ENCODE assay signal across 14 cellular contexts in genomic region chr15:62453979-62454378, GRCh38.
DNase-seq lines count a peak whose midpoint lies in the region; ATAC-seq and TF ChIP-seq lines count a peak whose summit lies in the region.
"Had no signal": no experiment of that assay in that cellular context is flagged by ENCODE, and none has a peak within 500 bp of the region (broad histone marks: within the 10 kb centered on the region; RNA-seq: fewer than 3 reads in every experiment).

No MANE protein-coding gene starts in this region.

- no peaks in the 10 kb centered on the region for H3K9me3 ChIP-seq in adipocyte (ENCODE audit: control insufficient read depth, low read length)
- no peaks in the 10 kb centered on the region for H3K9me3 ChIP-seq in left ventricle myocardium inferior (replicated peaks)
- H3K9me3 ChIP-seq in MG63, result no peaks in the 10 kb centered on the region

- H3K4me3 ChIP-seq in adipocyte (ENCODE audit: low read length), result peak overlapping the region; percentile 24
- H3K4me3 ChIP-seq in left ventricle myocardium inferior, result no peak overlapping the region
- no peak overlapping the region for H3K4me3 ChIP-seq in MG63

- H3K4me1 ChIP-seq in adipocyte (ENCODE audit: control insufficient read depth, insufficient read depth, low read length) (peaks cover 47% of the 10 kb centered on the region), left ventricle myocardium inferior (peaks cover 72% of the 10 kb centered on the region)

- peak overlapping the region; percentile 87 for H3K27ac ChIP-seq in left ventricle myocardium inferior (replicated peaks)

- H3K36me3 ChIP-seq in adipocyte (ENCODE audit: control insufficient read depth, insufficient read depth, low read length, severe bottlenecking) (peaks cover 7% of the 10 kb centered on the region), left ventricle myocardium inferior (no peaks in the 10 kb centered on the region), MG63 (no peaks in the 10 kb centered on the region)

- ATAC-seq in HG02678 (IDR thresholded peaks at IDR 0.05; ENCODE audit: unreplicated experiment) (no peak), GM19455 (IDR thresholded peaks at IDR 0.05; ENCODE audit: unreplicated experiment) (no peak), GM19452 (IDR thresholded peaks at IDR 0.05; ENCODE audit: unreplicated experiment) (no peak)
- ATAC-seq: activated naive CD4-positive, alpha-beta T cell treated with anti-CD3 and anti-CD28 coated beads, Interleukin-2, amount 50 U/mL, for 72 hours had no signal

- TF ChIP-seq CTCF in left ventricle myocardium inferior (IDR thresholded peaks at IDR 0.05; ENCODE audit: borderline replicate concordance), result no peak

- DNase-seq in HT1080 (ENCODE audit: low read depth) (peak; percentile 71), adipocyte (ENCODE audit: low read depth) (peak; percentile 65), left ventricle myocardium inferior (no peak), stromal cell of bone marrow (ENCODE audit: low read depth) (peak; percentile 76), MG63 (no peak)
- DNase-seq: activated CD8-positive, alpha-beta memory T cell treated with anti-CD3 and anti-CD28 coated beads for 24 hours; H7; hypothalamus; NCI-H2029 treated with DMSO at 0.1 percent for 48 hours; T1000 had no signal

- H3K9ac ChIP-seq in adipocyte (ENCODE audit: low read length), result peak overlapping the region; percentile 69

- H3K27me3 ChIP-seq in adipocyte (replicated peaks; ENCODE audit: control insufficient read depth, insufficient read depth, low read length), result no peaks in the 10 kb centered on the region
- H3K27me3 ChIP-seq in left ventricle myocardium inferior (ENCODE audit: low read depth), result no peaks in the 10 kb centered on the region
- no peaks in the 10 kb centered on the region for H3K27me3 ChIP-seq in MG63

- intact Hi-C loops in left ventricle myocardium inferior (cut with micrococcal nuclease), result no loop called here

Comparison
In these comparisons a context has a peak if more than half of its experiments do, and no peak if none do; other contexts are left out.
1. DNase-seq: peak in HT1080 (single experiment), adipocyte (single experiment) and stromal cell of bone marrow (single experiment); none in left ventricle myocardium inferior (single experiment) and MG63 (single experiment).